Comparison of ENCODE assay signal across 39 cellular contexts in the genomic region with DNA sequence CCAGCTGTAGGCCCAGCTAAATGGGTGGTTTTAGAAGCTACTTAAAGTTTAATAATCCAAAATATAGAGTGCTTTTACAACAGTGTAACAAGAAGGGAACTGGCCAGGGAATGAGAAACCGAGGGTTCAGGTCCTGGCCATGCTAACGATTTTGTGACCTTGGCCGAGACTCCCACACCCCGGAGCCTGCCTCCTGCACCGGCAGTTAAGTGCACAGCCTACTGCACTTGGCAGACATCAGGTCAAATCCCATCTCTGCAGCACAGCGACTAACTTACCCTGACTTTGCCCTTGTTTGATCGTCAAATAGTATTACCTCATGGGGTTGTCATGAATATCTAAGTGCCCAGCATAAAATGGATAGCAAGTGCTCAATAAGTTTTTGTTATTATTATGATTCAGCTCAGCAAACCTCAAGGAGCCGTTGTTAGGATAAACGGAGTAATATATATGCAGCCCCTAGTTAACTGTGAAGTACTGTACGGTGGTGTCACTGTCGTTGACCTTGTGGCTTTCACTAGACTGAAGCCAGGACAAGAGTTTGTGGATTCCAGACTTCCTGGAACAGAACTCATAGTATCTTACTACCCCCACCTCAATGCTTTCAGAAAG. TPM values are rescaled to one million over a fixed set of nuclear protein-coding genes. Genes with fewer than 3 reads are reported as not detected.
A peak's percentile ranks its signal among the peaks of the same experiment; 100 is the strongest.
DNase-seq lines count a peak whose midpoint lies in the region; ATAC-seq, FAIRE-seq and TF ChIP-seq lines count a peak whose summit lies in the region.
"Had no signal": no experiment of that assay in that cellular context is flagged by ENCODE, and none has a peak within 500 bp of the region (broad histone marks: within the 10 kb centered on the region; RNA-seq: fewer than 3 reads in every experiment).

No MANE protein-coding gene starts in this region.

- no peak for TF ChIP-seq EP300 in SK-N-SH (IDR thresholded peaks at IDR 0.05; ENCODE audit: borderline replicate concordance in 1 of 2, low read depth in 1 of 2, low read length in 1 of 2)

- H4K12ac ChIP-seq in trophoblast cell (ENCODE audit: low read depth, low read length): no peak overlapping the region

- H3K79me1 ChIP-seq in trophoblast cell (ENCODE audit: low read length): peaks cover 1% of the 10 kb centered on the region

- peaks cover 11% of the 10 kb centered on the region for H3K4me1 Mint-ChIP-seq in astrocyte (ENCODE audit: low read depth, unreplicated experiment)
- H3K4me1 Mint-ChIP-seq: naive B cell; stimulated activated memory B cell treated with anti-CD40 and anti-IgM and Interleukin-4, amounts not matched to agents 10 μg/mL and 1 μg/mL and 100 μg/mL, for 72 hours had no signal

- peak overlapping the region; percentile 57 for H3K4me2 ChIP-seq in astrocyte (ENCODE audit: low read length)
- H3K4me2 ChIP-seq in trophoblast cell (ENCODE audit: low read length): no peak overlapping the region
- no peak overlapping the region for H3K4me2 ChIP-seq in SK-N-SH

- peak overlapping the region; percentile 8 for H2BK12ac ChIP-seq in trophoblast cell (ENCODE audit: low read length)

- TF ChIP-seq RAD21 in SK-N-SH (IDR thresholded peaks at IDR 0.05; ENCODE audit: low read length): no peak

- CTCF ChIA-PET in SK-N-SH (lab: Yijun Ruan, JAX): interaction anchor here (0.7 to 2.6 kb wide), 4 partner anchors 20 to 660 kb away, joined by 3 to 7 read pairs (median 3); no protein-coding TSS in a partner anchor

- peak overlapping the region; percentile 49 for H4K91ac ChIP-seq in trophoblast cell (ENCODE audit: low read depth, low read length)

- H3K4me3 Mint-ChIP-seq in astrocyte (ENCODE audit: unreplicated experiment): no peak overlapping the region
- H3K4me3 Mint-ChIP-seq: activated CD8-positive, alpha-beta T cell treated with anti-CD3 and anti-CD28 coated beads for 36 hours; activated naive CD4-positive, alpha-beta T cell treated with anti-CD3 and anti-CD28 coated beads for 36 hours; naive B cell; stimulated activated memory B cell treated with anti-CD40 and anti-IgM and Interleukin-4, amounts not matched to agents 10 μg/mL and 1 μg/mL and 100 μg/mL, for 72 hours had no signal

- H3K36me3 ChIP-seq in astrocyte (ENCODE audit: insufficient read depth, low read length) (no peaks in the 10 kb centered on the region), trophoblast cell (ENCODE audit: control insufficient read depth in 1 of 2, insufficient read depth in 2 of 2, low read length in 2 of 2) (no peaks in the 10 kb centered on the region), SK-N-SH (replicated peaks in 1 of 2; ENCODE audit: control insufficient read depth in 1 of 2, insufficient read depth in 2 of 2, low read length in 1 of 2) (no peaks in the 10 kb centered on the region)
- H3K36me3 ChIP-seq: gastrocnemius medialis, MG63, upper lobe of left lung had no signal

- no peak overlapping the region for H4K8ac ChIP-seq in trophoblast cell (ENCODE audit: low read depth, low read length)

- H3K14ac ChIP-seq in trophoblast cell (ENCODE audit: low read length): no peak overlapping the region

- H3K9me3 ChIP-seq in astrocyte (ENCODE audit: insufficient read depth, low read depth, low read length) (no peaks in the 10 kb centered on the region), trophoblast cell (ENCODE audit: insufficient read depth, low read depth, low read length) (no peaks in the 10 kb centered on the region), SK-N-SH (no peaks in the 10 kb centered on the region)
- H3K9me3 ChIP-seq: gastrocnemius medialis, upper lobe of left lung had no signal

- no peak overlapping the region for H3K18ac ChIP-seq in trophoblast cell (ENCODE audit: low read length)

- H3K27me3 Mint-ChIP-seq in astrocyte (ENCODE audit: low read depth, unreplicated experiment): no peaks in the 10 kb centered on the region

- no peak overlapping the region for H3K23ac ChIP-seq in trophoblast cell (ENCODE audit: low read length)

- DNase-seq in DMS53 (lab: John Stamatoyannopoulos, UW): peak; percentile 7
- DNase-seq in DMS53 treated with DMSO at 0.1 percent for 48 hours (lab: John Stamatoyannopoulos, UW; ENCODE audit: unreplicated experiment): no peak
- peak; percentile 77 for DNase-seq in astrocyte (ENCODE audit: low read depth)
- peak; percentile 56 for DNase-seq in kidney glomerular epithelial cell (lab: John Stamatoyannopoulos, UW)
- no peak for DNase-seq in trophoblast cell
- no peak for DNase-seq in SK-N-SH
- DNase-seq: activated CD8-positive, alpha-beta memory T cell treated with anti-CD3 and anti-CD28 coated beads, Interleukin-2, amount 50 U/mL, for 48 hours; activated CD8-positive, alpha-beta T cell treated with anti-CD3 and anti-CD28 coated beads for 36 hours; activated naive CD4-positive, alpha-beta T cell treated with anti-CD3 and anti-CD28 coated beads for 36 hours; Calu3; DND-41; gastrocnemius medialis; hippocampal formation; KBM-7; MG63; midbrain; naive B cell; NCI-H1105; NCI-H187; NCI-H2171; NCI-H510A treated with DMSO at 0.1 percent for 48 hours; nucleus accumbens; upper lobe of left lung had no signal

- H3K27ac ChIP-seq in astrocyte (ENCODE audit: low read depth, low read length) (no peak overlapping the region), trophoblast cell (ENCODE audit: low read depth, low read length) (no peak overlapping the region), SK-N-SH (ENCODE audit: low read depth in 2 of 2, low read length in 1 of 2) (no peak overlapping the region)
- H3K27ac ChIP-seq: 22Rv1, C4-2B, gastrocnemius medialis, RWPE1, SK-N-MC had no signal

- no peak overlapping the region for H3K4ac ChIP-seq in trophoblast cell (ENCODE audit: low read depth, low read length)

- H3K9me3 Mint-ChIP-seq in astrocyte (ENCODE audit: unreplicated experiment): no peaks in the 10 kb centered on the region
- H3K9me3 Mint-ChIP-seq: activated CD8-positive, alpha-beta T cell treated with anti-CD3 and anti-CD28 coated beads for 36 hours; activated naive CD4-positive, alpha-beta T cell treated with anti-CD3 and anti-CD28 coated beads for 36 hours; stimulated activated memory B cell treated with anti-CD40 and anti-IgM and Interleukin-4, amounts not matched to agents 10 μg/mL and 1 μg/mL and 100 μg/mL, for 72 hours had no signal

- H3K79me2 ChIP-seq in astrocyte (ENCODE audit: insufficient read depth, low read length) (no peaks in the 10 kb centered on the region), trophoblast cell (ENCODE audit: control insufficient read depth, insufficient read depth, low read length, poor library complexity) (no peaks in the 10 kb centered on the region), SK-N-SH (ENCODE audit: insufficient read depth) (no peaks in the 10 kb centered on the region)

- POLR2A ChIA-PET in SK-N-SH (lab: Yijun Ruan, JAX): no interaction called here

- H3K27ac Mint-ChIP-seq in astrocyte (ENCODE audit: unreplicated experiment): no peak overlapping the region
- H3K27ac Mint-ChIP-seq: activated CD8-positive, alpha-beta T cell treated with anti-CD3 and anti-CD28 coated beads for 36 hours; activated naive CD4-positive, alpha-beta T cell treated with anti-CD3 and anti-CD28 coated beads for 36 hours; naive B cell; stimulated activated memory B cell treated with anti-CD40 and anti-IgM and Interleukin-4, amounts not matched to agents 10 μg/mL and 1 μg/mL and 100 μg/mL, for 72 hours had no signal

- H4K20me1 ChIP-seq in astrocyte (ENCODE audit: insufficient read depth, low read length) (no peaks in the 10 kb centered on the region), SK-N-SH (ENCODE audit: insufficient read depth) (no peaks in the 10 kb centered on the region)

- peak; percentile 5 for FAIRE-seq in astrocyte (lab: Jason Lieb, UNC)
- FAIRE-seq: endothelial cell of umbilical vein, H1, HTR-8/SVneo had no signal

- H2AK5ac ChIP-seq in trophoblast cell (ENCODE audit: low read length): no peak overlapping the region

- H3K4me1 ChIP-seq in astrocyte (ENCODE audit: insufficient read depth, low read length) (peaks cover 12% of the 10 kb centered on the region), trophoblast cell (ENCODE audit: control insufficient read depth in 1 of 2, insufficient read depth in 2 of 2, low read length in 2 of 2) (peaks cover 10 to 13% of the 10 kb centered on the region in 2 experiments), SK-N-SH (ENCODE audit: control insufficient read depth in 1 of 2, insufficient read depth in 2 of 2, low read depth in 1 of 2, low read length in 1 of 2) (peaks cover 0 to 14% of the 10 kb centered on the region in 2 experiments; a peak in 1 of 4 replicates)

- no peak overlapping the region for H2BK120ac ChIP-seq in trophoblast cell (ENCODE audit: insufficient read depth, low read length, poor library complexity)

- H3K36me3 Mint-ChIP-seq in astrocyte (ENCODE audit: low read depth, unreplicated experiment): no peaks in the 10 kb centered on the region
- H3K36me3 Mint-ChIP-seq: naive B cell; stimulated activated memory B cell treated with anti-CD40 and anti-IgM and Interleukin-4, amounts not matched to agents 10 μg/mL and 1 μg/mL and 100 μg/mL, for 72 hours had no signal

- TF ChIP-seq CTCF in astrocyte (IDR thresholded peaks at IDR 0.05; ENCODE audit: insufficient read depth, low read depth, low read length): no peak
- TF ChIP-seq CTCF in SK-N-SH (IDR thresholded peaks at IDR 0.05): no peak

- H2AFZ ChIP-seq in astrocyte (ENCODE audit: low read depth, low read length) (no peak overlapping the region), trophoblast cell (ENCODE audit: insufficient read depth, low read length, poor library complexity) (no peak overlapping the region), SK-N-SH (ENCODE audit: low read depth) (no peak overlapping the region)

- H3K9ac ChIP-seq in astrocyte (ENCODE audit: low read length) (no peak overlapping the region), trophoblast cell (ENCODE audit: low read length) (no peak overlapping the region), SK-N-SH (no peak overlapping the region)

- H3K4me3 ChIP-seq in astrocyte (ENCODE audit: insufficient read depth, low read depth, low read length): no peak overlapping the region
- H3K4me3 ChIP-seq in trophoblast cell (ENCODE audit: low read depth, low read length): no peak overlapping the region
- no peak overlapping the region for H3K4me3 ChIP-seq in SK-N-SH (ENCODE audit: low read depth in 2 of 2, low read length in 1 of 2)
- H3K4me3 ChIP-seq: gastrocnemius medialis, MG63, SK-N-MC, upper lobe of left lung had no signal

- no peaks in the 10 kb centered on the region for H3F3A ChIP-seq in SK-N-SH (replicated peaks; ENCODE audit: insufficient read depth)

- no peaks in the 10 kb centered on the region for H3K27me3 ChIP-seq in astrocyte (ENCODE audit: insufficient read depth, low read length)
- no peaks in the 10 kb centered on the region for H3K27me3 ChIP-seq in trophoblast cell (ENCODE audit: insufficient read depth, low read length)
- peaks cover 44% of the 10 kb centered on the region; the same call in 1 of the 2 replicates for H3K27me3 ChIP-seq in SK-N-SH (ENCODE audit: insufficient read depth)
- H3K27me3 ChIP-seq: gastrocnemius medialis, MG63, upper lobe of left lung had no signal

- no peaks in the 10 kb centered on the region for H3K9me2 ChIP-seq in SK-N-SH

- no peak for ATAC-seq in HG03039 (IDR thresholded peaks at IDR 0.05; ENCODE audit: unreplicated experiment)
- no peak for ATAC-seq in HG03196 (IDR thresholded peaks at IDR 0.05; ENCODE audit: unreplicated experiment)
- ATAC-seq: activated CD4-positive, CD25-positive, alpha-beta regulatory T cell treated with anti-CD3 and anti-CD28 coated beads, Interleukin-2, amount 50 U/mL, for 24 hours; activated CD8-positive, alpha-beta T cell treated with anti-CD3 and anti-CD28 coated beads for 36 hours; gastrocnemius medialis; stimulated activated memory B cell treated with anti-CD40 and anti-IgM and Interleukin-4, amounts not matched to agents 10 μg/mL and 1 μg/mL and 100 μg/mL, for 72 hours had no signal

- WGBS in trophoblast cell (ENCODE audit: extremely low coverage, insufficient coverage, insufficient read length): no CpG with 5 or more reads among the region's 11 CpGs
- 90% methylated on average over 11 of the region's 11 CpGs for WGBS in SK-N-SH (ENCODE audit: low lambda C conversion rate)

- no peak overlapping the region for H2BK5ac ChIP-seq in trophoblast cell (ENCODE audit: low read depth, low read length, poor library complexity)

RNA-seq across cellular contexts. Expression of a gene that starts 35.5 kb away (rescaled TPM):
- total RNA-seq in astrocyte: not detected in 2 replicates
- polyA plus RNA-seq in trophoblast cell (2013): 0.05 and 0.07 TPM in 2 replicates
- polyA plus RNA-seq in SK-N-SH (2012; rRNA removed): not detected in 2 replicates
- polyA plus RNA-seq in SK-N-SH (2012; cell fraction: cytosol; rRNA removed): not detected in 2 replicates
- polyA plus RNA-seq in SK-N-SH (2012; cell fraction: nucleus; rRNA removed): not detected in 2 replicates
- total RNA-seq: activated CD8-positive, alpha-beta T cell treated with anti-CD3 and anti-CD28 coated beads for 36 hours; activated naive CD4-positive, alpha-beta T cell treated with anti-CD3 and anti-CD28 coated beads for 36 hours; Calu3; endothelial cell of umbilical vein; gastrocnemius medialis; H1; lower leg skin; pulmonary artery endothelial cell; subcutaneous adipose tissue; T-helper 1 cell treated with Interleukin-12 subunit alpha and Interleukin-12 subunit beta and Interleukin-4 antibody, amounts not matched to agents 30 ng/mL and 1 ng/mL, for 36 hours; upper lobe of left lung had no signal
- polyA plus RNA-seq: adipose tissue, endothelial cell of umbilical vein, H1 had no signal

Comparison
In these comparisons a context has a peak if more than half of its experiments do, and no peak if none do; other contexts are left out.
1. DNase-seq: peak in DMS53 (single experiment), astrocyte (single experiment) and kidney glomerular epithelial cell (single experiment); none in DMS53 treated with DMSO at 0.1 percent for 48 hours (single experiment), trophoblast cell (0 of 2) and SK-N-SH (single experiment).